Comparison of ENCODE assay signal across 23 cellular contexts in the genomic region with DNA sequence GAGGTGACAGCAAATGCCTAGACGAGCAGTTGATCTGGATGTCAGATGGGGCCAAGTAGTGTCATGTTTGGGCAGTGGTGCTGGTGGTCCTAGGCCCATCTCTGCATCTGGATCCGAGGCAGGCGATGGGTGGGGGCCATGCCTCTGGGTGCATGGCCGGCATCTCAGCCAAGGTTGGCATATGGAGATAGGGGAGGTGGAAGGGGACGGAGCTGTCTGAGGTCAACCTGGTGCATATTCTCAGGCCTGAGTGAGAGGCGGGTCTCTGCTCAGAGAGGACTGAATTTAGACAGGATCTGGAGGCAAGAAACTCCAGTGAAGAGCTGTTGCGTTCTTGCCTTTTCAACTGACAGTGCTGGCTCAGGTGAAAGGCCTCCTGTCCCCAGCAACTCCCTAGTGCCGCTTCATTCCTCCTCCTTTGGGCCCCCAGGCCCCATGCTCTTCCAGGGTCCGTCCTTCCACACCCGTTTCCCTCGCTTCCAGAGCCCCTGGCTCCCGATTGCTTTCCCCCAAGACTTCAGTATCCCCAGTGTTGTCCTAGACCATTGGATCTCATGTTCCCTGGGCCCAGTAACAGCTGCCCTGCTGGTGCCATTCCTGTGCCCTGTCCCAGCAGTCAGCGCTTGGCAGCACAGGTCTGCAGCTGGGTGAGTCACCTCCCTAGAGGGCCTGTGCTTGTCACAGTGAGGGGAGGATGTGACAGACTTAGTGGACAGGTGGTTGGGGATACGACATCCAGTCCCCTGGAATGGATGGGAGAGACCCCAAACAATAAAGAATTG. TPM values are rescaled to one million over a fixed set of nuclear protein-coding genes. Genes with fewer than 3 reads are reported as not detected.
"Had no signal": no experiment of that assay in that cellular context is flagged by ENCODE, and none has a peak within 500 bp of the region (broad histone marks: within the 10 kb centered on the region; RNA-seq: fewer than 3 reads in every experiment).

No MANE protein-coding gene starts in this region.

- H3K9me3 ChIP-seq: right lobe of liver, tibial nerve, uterus had no signal

- H3K36me3 ChIP-seq: uterus had no signal

- ATAC-seq: activated CD8-positive, alpha-beta T cell treated with anti-CD3 and anti-CD28 coated beads for 36 hours; activated T-helper 17 cell treated with anti-CD3 and anti-CD28 coated beads, Interleukin-2, amount 50 U/mL, for 72 hours; left lobe of liver; right lobe of liver; stimulated activated naive CD8-positive, alpha-beta T cell treated with anti-CD3 and anti-CD28 coated beads, Interleukin-15, Interleukin-2, amounts not matched to agents 100 U/mL and 50 U/mL, for 24 hours had no signal

- H3K4me3 ChIP-seq: coronary artery, right lobe of liver, tibial nerve, uterus had no signal

- H3K4me1 ChIP-seq: right lobe of liver, uterus had no signal

- H3K27ac ChIP-seq: brain microvascular endothelial cell, coronary artery, right lobe of liver, tibial nerve, uterus had no signal

- H3K27me3 ChIP-seq: brain microvascular endothelial cell, right lobe of liver, tibial nerve, uterus had no signal

- DNase-seq: activated CD4-positive, alpha-beta T cell treated with anti-CD3 and anti-CD28 coated beads, Interleukin-2, amount 10 ng/mL, durations not matched to agents 24 days and 14 days; activated CD8-positive, alpha-beta T cell treated with anti-CD3 and anti-CD28 coated beads for 36 hours; activated naive CD4-positive, alpha-beta T cell; activated T-cell treated with anti-CD3 and anti-CD28 coated beads, Interleukin-2, amount 50 U/mL, for 1 hour; brain microvascular endothelial cell; erythroblast; foreskin melanocyte; hypothalamus; mammary epithelial cell; midbrain; stimulated activated CD4-positive, alpha-beta T cell treated with anti-CD3 and anti-CD28 coated beads, Interleukin-12 subunit alpha, Interleukin-12 subunit beta, amount 100 ng/mL, for 4 hours; stimulated activated CD4-positive, alpha-beta T cell treated with anti-CD3 and anti-CD28 coated beads, Interleukin-1b, Interleukin-23, amount 100 ng/mL, for 48 hours; stimulated activated naive CD8-positive, alpha-beta T cell treated with anti-CD3 and anti-CD28 coated beads, Interleukin-15, Interleukin-2, amounts not matched to agents 100 U/mL and 50 U/mL, for 24 hours had no signal

RNA-seq across cellular contexts. Expression of a gene that starts 32.6 kb away (rescaled TPM):
- total RNA-seq: activated CD4-positive, alpha-beta T cell treated with anti-CD3 and anti-CD28 coated beads, Interleukin-2, amount 10 ng/mL, durations not matched to agents 24 days and 14 days; activated CD8-positive, alpha-beta T cell treated with anti-CD3 and anti-CD28 coated beads for 36 hours; left lobe of liver; mammary epithelial cell; osteocyte; pulmonary artery endothelial cell; right lobe of liver; tibial nerve had no signal
- polyA plus RNA-seq: keratinocyte, mammary epithelial cell, neural cell had no signal

RNA-seq across cellular contexts. Expression of a gene that starts 52.1 kb away (rescaled TPM):
- total RNA-seq: activated CD4-positive, alpha-beta T cell treated with anti-CD3 and anti-CD28 coated beads, Interleukin-2, amount 10 ng/mL, durations not matched to agents 24 days and 14 days; activated CD8-positive, alpha-beta T cell treated with anti-CD3 and anti-CD28 coated beads for 36 hours; activated T-helper 17 cell treated with anti-CD3 and anti-CD28 coated beads, Interleukin-2, amount 50 U/mL, for 72 hours; left lobe of liver; mammary epithelial cell; osteocyte; pulmonary artery endothelial cell; right lobe of liver; tibial nerve; uterus had no signal
- polyA plus RNA-seq: keratinocyte, mammary epithelial cell, neural cell had no signal
